24 cellular contexts compared by ENCODE assay signal in the genomic region with DNA sequence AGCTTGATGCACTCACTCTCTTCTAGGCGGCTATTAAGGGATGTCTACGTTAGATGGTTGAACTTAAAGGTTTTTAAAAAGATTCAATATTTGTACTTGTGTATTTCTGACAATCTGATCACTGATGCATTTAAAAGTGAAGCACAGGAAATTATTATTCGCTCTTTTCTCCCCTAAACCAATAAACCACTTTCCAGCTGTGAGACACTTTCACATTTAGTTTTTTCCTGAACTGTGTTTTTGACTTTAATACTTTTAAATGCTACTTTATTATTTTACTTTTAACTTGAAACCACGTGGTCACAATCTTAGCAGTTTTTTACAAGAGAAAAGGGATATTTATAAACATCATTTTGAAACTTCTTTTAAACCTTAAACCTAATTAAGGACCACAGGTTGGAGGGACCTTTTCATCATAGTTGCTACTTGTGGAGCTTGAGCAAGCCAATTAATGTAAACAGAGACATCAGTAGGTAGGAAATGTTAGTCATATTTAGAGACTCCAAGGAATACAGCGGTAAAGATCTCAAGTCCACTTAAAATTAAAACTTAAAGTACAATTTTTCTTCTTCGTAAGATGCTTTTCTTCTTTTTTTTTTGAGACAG. TPM values are rescaled to one million over a fixed set of nuclear protein-coding genes. Genes with fewer than 3 reads are reported as not detected.
A peak's percentile ranks its signal among the peaks of the same experiment; 100 is the strongest.
DNase-seq lines count a peak whose midpoint lies in the region; ATAC-seq and TF ChIP-seq lines count a peak whose summit lies in the region.
"Had no signal": no experiment of that assay in that cellular context is flagged by ENCODE, and none has a peak within 500 bp of the region (broad histone marks: within the 10 kb centered on the region; RNA-seq: fewer than 3 reads in every experiment).

No MANE protein-coding gene starts in this region.

- H3K4me3 Mint-ChIP-seq in activated T-cell treated with anti-CD3 and anti-CD28 coated beads, Interleukin-2, amount 50 U/mL, for 72 hours: no peak overlapping the region
- peak overlapping the region; percentile 3 for H3K4me3 Mint-ChIP-seq in central memory CD8-positive, alpha-beta T cell
- H3K4me3 Mint-ChIP-seq in stimulated activated memory B cell treated with anti-CD40 and anti-IgM and Interleukin-4, amounts not matched to agents 10 μg/mL and 1 μg/mL and 100 μg/mL, for 72 hours: no peak overlapping the region
- H3K4me3 Mint-ChIP-seq: CD8-positive, alpha-beta T cell; nephron progenitor cell had no signal

- H2AK9ac ChIP-seq in IMR-90 (replicated peaks; ENCODE audit: low read depth, low read length, poor library complexity): no peak overlapping the region

- H3K9me3 ChIP-seq in IMR-90 (ENCODE audit: control insufficient read depth, insufficient read depth, low read length) (no peaks in the 10 kb centered on the region), tibial nerve (no peaks in the 10 kb centered on the region)
- H3K9me3 ChIP-seq: sigmoid colon had no signal

- H3K18ac ChIP-seq in IMR-90 (ENCODE audit: low read depth, low read length): no peak overlapping the region

- H2BK120ac ChIP-seq in IMR-90 (ENCODE audit: low read depth, low read length): no peak overlapping the region

- intact Hi-C loops in IMR-90 (cut with micrococcal nuclease): loop anchor here (5.0 kb wide), 1 partner anchor 33 kb away; no protein-coding TSS in a partner anchor

- TF ChIP-seq CTCF in IMR-90 (conservative IDR thresholded peaks at IDR 0.05; ENCODE audit: low read depth, low read length) (no peak), tibial nerve (IDR thresholded peaks at IDR 0.05) (no peak)

- TF ChIP-seq POLR2A in IMR-90 (IDR thresholded peaks at IDR 0.05; ENCODE audit: low read depth, low read length) (no peak), tibial nerve (IDR thresholded peaks at IDR 0.05) (no peak)

- no peak for TF ChIP-seq EP300 in tibial nerve (IDR thresholded peaks at IDR 0.05)

- no peak overlapping the region for H4K5ac ChIP-seq in IMR-90 (ENCODE audit: low read depth, low read length)

- no peak overlapping the region for H2AK5ac ChIP-seq in IMR-90 (ENCODE audit: low read depth, low read length)

- no peak for TF ChIP-seq RAD21 in IMR-90 (IDR thresholded peaks at IDR 0.05; ENCODE audit: low read length)

- H2BK5ac ChIP-seq in IMR-90 (ENCODE audit: low read depth, low read length, poor library complexity, severe bottlenecking): no peak overlapping the region

- no peak overlapping the region for H3K4me2 ChIP-seq in IMR-90 (ENCODE audit: low read depth, low read length)

- POLR2A ChIA-PET in IMR-90 (lab: Charles Lee; ENCODE audit: unreplicated experiment): no interaction called here

- H3K9me3 Mint-ChIP-seq in activated T-cell treated with anti-CD3 and anti-CD28 coated beads, Interleukin-2, amount 50 U/mL, for 72 hours: no peaks in the 10 kb centered on the region
- no peaks in the 10 kb centered on the region for H3K9me3 Mint-ChIP-seq in central memory CD8-positive, alpha-beta T cell
- no peaks in the 10 kb centered on the region for H3K9me3 Mint-ChIP-seq in stimulated activated memory B cell treated with anti-CD40 and anti-IgM and Interleukin-4, amounts not matched to agents 10 μg/mL and 1 μg/mL and 100 μg/mL, for 72 hours
- H3K9me3 Mint-ChIP-seq: CD8-positive, alpha-beta T cell; nephron progenitor cell had no signal

- no peak overlapping the region for H4K8ac ChIP-seq in IMR-90 (ENCODE audit: low read depth in 2 of 2, low read length in 2 of 2)

- peaks cover 33% of the 10 kb centered on the region for H3K36me3 ChIP-seq in IMR-90 (ENCODE audit: control insufficient read depth, insufficient read depth, low read length)
- H3K36me3 ChIP-seq in tibial nerve: peaks cover 5 to 58% (median 24%) of the 10 kb centered on the region in 3 donors

- in situ Hi-C loops in IMR-90 (cut with MboI; ENCODE audit: low sequenced_read_pairs): no loop called here

- H3K27me3 Mint-ChIP-seq in activated T-cell treated with anti-CD3 and anti-CD28 coated beads, Interleukin-2, amount 50 U/mL, for 72 hours (ENCODE audit: low read depth): no peaks in the 10 kb centered on the region
- no peaks in the 10 kb centered on the region for H3K27me3 Mint-ChIP-seq in central memory CD8-positive, alpha-beta T cell
- no peaks in the 10 kb centered on the region for H3K27me3 Mint-ChIP-seq in stimulated activated memory B cell treated with anti-CD40 and anti-IgM and Interleukin-4, amounts not matched to agents 10 μg/mL and 1 μg/mL and 100 μg/mL, for 72 hours

- H3K9ac ChIP-seq in IMR-90 (ENCODE audit: low read depth, low read length): no peak overlapping the region

- H3K79me1 ChIP-seq in IMR-90 (ENCODE audit: low read depth in 1 of 2, low read length in 2 of 2): peaks cover 28 to 48% of the 10 kb centered on the region in 2 experiments

- no CpG with 5 or more reads among the region's 6 CpGs for WGBS in IMR-90 (ENCODE audit: extremely low coverage in 2 of 2, insufficient read length in 1 of 2), 2 experiments
- WGBS in tibial nerve, 2 donors: 85 to 88% methylated on average over 6 of the region's 6 CpGs

- BruUV-seq in IMR-90 (replicated peaks; lab: Mats Ljungman, UMichigan): no TSS peak

- no peak overlapping the region for H3K4ac ChIP-seq in IMR-90 (ENCODE audit: low read depth, low read length)

- H3K36me3 Mint-ChIP-seq in activated T-cell treated with anti-CD3 and anti-CD28 coated beads, Interleukin-2, amount 50 U/mL, for 72 hours (ENCODE audit: insufficient read depth in 2 of 2): peaks cover 10 to 43% of the 10 kb centered on the region in 2 donors
- peaks cover 66% of the 10 kb centered on the region for H3K36me3 Mint-ChIP-seq in central memory CD8-positive, alpha-beta T cell (ENCODE audit: insufficient read depth)
- peaks cover 46% of the 10 kb centered on the region for H3K36me3 Mint-ChIP-seq in stimulated activated memory B cell treated with anti-CD40 and anti-IgM and Interleukin-4, amounts not matched to agents 10 μg/mL and 1 μg/mL and 100 μg/mL, for 72 hours

- no peak overlapping the region for H4K91ac ChIP-seq in IMR-90 (ENCODE audit: insufficient read depth, low read depth, low read length)

- no peak overlapping the region for H3K4me3 ChIP-seq in IMR-90 (ENCODE audit: insufficient read depth, low read depth, low read length)
- no peak overlapping the region for H3K4me3 ChIP-seq in tibial nerve
- H3K4me3 ChIP-seq: sigmoid colon had no signal

- no peak overlapping the region for H3K14ac ChIP-seq in IMR-90 (replicated peaks; ENCODE audit: low read depth, low read length)

- CTCF ChIA-PET in IMR-90 (lab: Yijun Ruan, JAX): no interaction called here

- no peak overlapping the region for H2AFZ ChIP-seq in IMR-90 (replicated peaks; ENCODE audit: low read length, poor library complexity)

- dilution Hi-C loops in IMR-90 (cut with HindIII; ENCODE audit: low sequenced_read_pairs, unreplicated experiment): no loop called here

- H3K27ac Mint-ChIP-seq in activated T-cell treated with anti-CD3 and anti-CD28 coated beads, Interleukin-2, amount 50 U/mL, for 72 hours: peak overlapping the region; percentile 95
- peak overlapping the region; percentile 71 for H3K27ac Mint-ChIP-seq in central memory CD8-positive, alpha-beta T cell (ENCODE audit: low read depth)
- H3K27ac Mint-ChIP-seq in stimulated activated memory B cell treated with anti-CD40 and anti-IgM and Interleukin-4, amounts not matched to agents 10 μg/mL and 1 μg/mL and 100 μg/mL, for 72 hours: peak overlapping the region; percentile 64
- H3K27ac Mint-ChIP-seq: nephron progenitor cell had no signal

- peaks cover 39% of the 10 kb centered on the region; the same call in 1 of the 2 replicates for H4K20me1 ChIP-seq in IMR-90 (ENCODE audit: insufficient read depth, low read length)

- H3K4me1 ChIP-seq in IMR-90 (ENCODE audit: control insufficient read depth, insufficient read depth, low read length) (peaks cover 3% of the 10 kb centered on the region), tibial nerve (peaks cover 0 to 31% (median 13%) of the 10 kb centered on the region in 4 donors)

- H3K4me1 Mint-ChIP-seq in activated T-cell treated with anti-CD3 and anti-CD28 coated beads, Interleukin-2, amount 50 U/mL, for 72 hours (ENCODE audit: low read depth): peaks cover 48% of the 10 kb centered on the region
- peaks cover 45% of the 10 kb centered on the region for H3K4me1 Mint-ChIP-seq in central memory CD8-positive, alpha-beta T cell
- H3K4me1 Mint-ChIP-seq in stimulated activated memory B cell treated with anti-CD40 and anti-IgM and Interleukin-4, amounts not matched to agents 10 μg/mL and 1 μg/mL and 100 μg/mL, for 72 hours: peaks cover 21% of the 10 kb centered on the region

- no peak overlapping the region for H3K56ac ChIP-seq in IMR-90 (ENCODE audit: extremely low read depth, insufficient read depth, low read length)

- ATAC-seq in activated T-cell treated with anti-CD3 and anti-CD28 coated beads, Interleukin-2, amount 50 U/mL, for 72 hours (replicated peaks in 1 of 2): no peak
- ATAC-seq in IMR-90 (ENCODE audit: low read depth) (no peak), GM18502 (IDR thresholded peaks at IDR 0.05; ENCODE audit: poor library complexity, unreplicated experiment) (no peak)
- no peak for ATAC-seq in central memory CD8-positive, alpha-beta T cell (replicated peaks; ENCODE audit: extremely low read depth, poor library complexity, severe bottlenecking)
- ATAC-seq in stimulated activated memory B cell treated with anti-CD40 and anti-IgM and Interleukin-4, amounts not matched to agents 10 μg/mL and 1 μg/mL and 100 μg/mL, for 72 hours: no peak
- ATAC-seq: CD8-positive, alpha-beta T cell; left ventricle myocardium superior had no signal

- H3K27me3 ChIP-seq in IMR-90 (ENCODE audit: control insufficient read depth, insufficient read depth, low read length) (no peaks in the 10 kb centered on the region), tibial nerve (no peaks in the 10 kb centered on the region)
- H3K27me3 ChIP-seq: sigmoid colon had no signal

- H3K23ac ChIP-seq in IMR-90 (ENCODE audit: low read depth, low read length): no peak overlapping the region

- no peak for DNase-seq in activated T-cell treated with anti-CD3 and anti-CD28 coated beads, Interleukin-2, amount 50 U/mL, for 72 hours
- no peak for DNase-seq in activated T-cell treated with anti-CD3 and anti-CD28 coated beads, Interleukin-2, amount 50 U/mL, for 48 hours
- peak; percentile 28 for DNase-seq in IMR-90
- DNase-seq in central memory CD8-positive, alpha-beta T cell (ENCODE audit: low spot score in 2 of 2): no peak
- DNase-seq in tibial nerve (ENCODE audit: low spot score in 2 of 2): no peak
- no peak for DNase-seq in 8988T
- DNase-seq: activated CD4-positive, alpha-beta T cell treated with anti-CD3 and anti-CD28 coated beads for 48 hours; activated naive CD4-positive, alpha-beta T cell; CD8-positive, alpha-beta T cell; cerebellar nuclear complex; effector CD4-positive, alpha-beta T cell; erythroblast; foreskin melanocyte; Kasumi-1; left ventricle myocardium superior; NCI-H187 treated with DMSO at 0.1 percent for 48 hours; NCI-H2227 treated with DMSO at 0.1 percent for 48 hours; nephron progenitor cell; SHP77; sigmoid colon; stimulated activated CD4-positive, alpha-beta T cell treated with anti-CD3 and anti-CD28 coated beads, Interleukin-15, amount 100 ng/mL, for 24 hours; substantia nigra had no signal

- H3K27ac ChIP-seq in IMR-90 (ENCODE audit: insufficient read depth, low read length) (no peak overlapping the region), tibial nerve (no peak overlapping the region)
- H3K27ac ChIP-seq: sigmoid colon had no signal

- no peak overlapping the region for H2BK15ac ChIP-seq in IMR-90 (ENCODE audit: low read depth, low read length)

- peaks cover 6% of the 10 kb centered on the region; the same call in 1 of the 2 replicates for H3K9me1 ChIP-seq in IMR-90 (ENCODE audit: insufficient read depth, low read length)

- no peak overlapping the region for H2BK20ac ChIP-seq in IMR-90 (ENCODE audit: low read depth, low read length)

RNA-seq across cellular contexts. Expression of a gene that starts 9.2 kb away (rescaled TPM):
- total RNA-seq in activated T-cell treated with anti-CD3 and anti-CD28 coated beads, Interleukin-2, amount 50 U/mL, for 72 hours: 10 to 100 TPM; 82.2 to 92.2 TPM
- 23.8 and 41.4 TPM in 2 replicates for total RNA-seq in IMR-90 (2012; rRNA removed)
- polyA plus RNA-seq in IMR-90 (2012; rRNA removed): 31.1 and 46.4 TPM in 2 replicates
- polyA plus RNA-seq in IMR-90 (2012; cell fraction: cytosol; rRNA removed): 13.2 and 15.6 TPM in 2 replicates
- polyA plus RNA-seq in IMR-90 (2012; cell fraction: nucleus; rRNA removed; ENCODE audit: low replicate concordance): 14.3 and 60.9 TPM in 2 replicates
- 10 to 100 TPM; 61.5 to 78.7 (median 71.9) TPM for total RNA-seq in tibial nerve
